Comparison of ENCODE assay signal across 8 cellular contexts in the genomic region with DNA sequence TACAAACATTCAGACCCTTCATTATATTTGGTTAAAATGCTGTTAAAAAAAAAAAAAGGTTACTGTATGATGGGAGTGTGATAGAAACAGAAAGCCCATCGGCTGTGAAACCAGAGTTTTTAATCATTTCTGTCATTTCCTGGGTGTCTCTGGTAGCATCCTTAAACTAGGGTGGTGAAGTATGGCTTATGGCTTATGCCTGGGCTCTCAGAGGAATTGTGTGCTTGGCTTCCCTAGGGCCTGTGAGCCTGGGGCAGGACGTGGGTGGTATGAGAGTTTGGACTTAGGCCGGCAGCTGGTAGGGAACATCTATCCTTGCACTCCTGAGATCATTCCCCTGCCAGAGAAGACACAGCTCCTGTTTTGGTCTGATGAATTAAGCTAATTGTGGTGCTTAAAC. TPM values are rescaled to one million over a fixed set of nuclear protein-coding genes. Genes with fewer than 3 reads are reported as not detected.
A peak's percentile ranks its signal among the peaks of the same experiment; 100 is the strongest.
DNase-seq lines count a peak whose midpoint lies in the region; ATAC-seq and TF ChIP-seq lines count a peak whose summit lies in the region.

No MANE protein-coding gene starts in this region.

- H3K4me1 ChIP-seq in esophagus muscularis mucosa (peaks cover 4 to 47% (median 39%) of the 10 kb centered on the region in 4 donors), gastrocnemius medialis (peaks cover 12 to 22% of the 10 kb centered on the region in 2 donors), mucosa of descending colon (ENCODE audit: low read depth) (no peaks in the 10 kb centered on the region)

- peaks cover 0 to 46% (median 24%) of the 10 kb centered on the region in 4 donors for H3K36me3 ChIP-seq in esophagus muscularis mucosa
- peaks cover 0 to 19% of the 10 kb centered on the region in 2 donors for H3K36me3 ChIP-seq in gastrocnemius medialis
- no peaks in the 10 kb centered on the region for H3K36me3 ChIP-seq in mucosa of descending colon (ENCODE audit: low read depth)

- TF ChIP-seq EP300 in esophagus muscularis mucosa (IDR thresholded peaks at IDR 0.05): no peak

- DNase-seq in esophagus muscularis mucosa (ENCODE audit: extremely low spot score): no peak
- no peak for DNase-seq in gastrocnemius medialis
- DNase-seq in SIG-M5 (lab: John Stamatoyannopoulos, UW): no peak
- no peak for DNase-seq in NCI-H2029 treated with DMSO at 0.1 percent for 48 hours (lab: John Stamatoyannopoulos, UW)
- DNase-seq in mucosa of descending colon: no peak

- intact Hi-C loops in esophagus muscularis mucosa (cut with DNase I): loop anchor here (5.0 kb wide), 1 partner anchor 43 kb away; no protein-coding TSS in a partner anchor
- intact Hi-C loops in gastrocnemius medialis (cut with DNase I; ENCODE audit: low total_unique reads): loop anchor here (1.0 to 5.0 kb wide), 2 partner anchors 51 to 132 kb away; no protein-coding TSS in a partner anchor
- intact Hi-C loops in mucosa of descending colon (cut with DNase I, micrococcal nuclease): no loop called here

- TF ChIP-seq CTCF in esophagus muscularis mucosa (IDR thresholded peaks at IDR 0.05) (no peak), gastrocnemius medialis (IDR thresholded peaks at IDR 0.05 in 4 of 5, conservative IDR thresholded peaks at IDR 0.05 in 1 of 5) (no peak), mucosa of descending colon (IDR thresholded peaks at IDR 0.05) (no peak)

- H3K27me3 ChIP-seq in esophagus muscularis mucosa: no peaks in the 10 kb centered on the region
- no peaks in the 10 kb centered on the region for H3K27me3 ChIP-seq in gastrocnemius medialis

- in situ Hi-C loops in gastrocnemius medialis (cut with MboI; ENCODE audit: low sequenced_read_pairs in 4 of 4): loop anchor here in 1 of 4 donors (10.0 kb wide), 1 partner anchor 120 kb away; no protein-coding TSS in a partner anchor

- H3K9me3 ChIP-seq in esophagus muscularis mucosa (no peaks in the 10 kb centered on the region), gastrocnemius medialis (no peaks in the 10 kb centered on the region), mucosa of descending colon (no peaks in the 10 kb centered on the region)

- 77% methylated on average over 3 of the region's 3 CpGs for WGBS in esophagus muscularis mucosa

- TF ChIP-seq POLR2A in esophagus muscularis mucosa (IDR thresholded peaks at IDR 0.05; ENCODE audit: low read depth): no peak
- no peak for TF ChIP-seq POLR2A in gastrocnemius medialis (IDR thresholded peaks at IDR 0.05)

- ATAC-seq in GM18499 (IDR thresholded peaks at IDR 0.05; ENCODE audit: insufficient read depth, unreplicated experiment): peak; percentile 41
- peak; percentile 56 for ATAC-seq in GM19467 (IDR thresholded peaks at IDR 0.05; ENCODE audit: unreplicated experiment)
- ATAC-seq in HG03108 (IDR thresholded peaks at IDR 0.05; ENCODE audit: unreplicated experiment): peak; percentile 57
- no peak for ATAC-seq in gastrocnemius medialis
- no peak for ATAC-seq in mucosa of descending colon

- H3K4me3 ChIP-seq in esophagus muscularis mucosa (no peak overlapping the region), gastrocnemius medialis (no peak overlapping the region), mucosa of descending colon (no peak overlapping the region)

- peak overlapping the region; percentile 22 to 53 (median 51) for H3K27ac ChIP-seq in esophagus muscularis mucosa (replicated peaks in 1 of 4)
- H3K27ac ChIP-seq in gastrocnemius medialis: peak overlapping the region in 2 of 4 donors; percentile 16 to 67

RNA-seq across cellular contexts. Expression of a gene that starts 52.2 kb away (rescaled TPM):
- total RNA-seq in esophagus muscularis mucosa: 10 to 100 TPM; 36.0 to 70.6 (median 51.9) TPM
- 10 to 100 TPM; 13.6 to 23.7 (median 18.4) TPM for total RNA-seq in gastrocnemius medialis
- total RNA-seq in mucosa of descending colon: 10 to 100 TPM; 31.1 to 72.4 (median 39.0) TPM

Comparison
In these comparisons a context has a peak if more than half of its experiments do, and no peak if none do; other contexts are left out.
1. ATAC-seq: peak in GM18499 (single experiment), GM19467 (single experiment) and HG03108 (single experiment); none in gastrocnemius medialis (0 of 2) and mucosa of descending colon (single experiment).
2. intact Hi-C loops: an anchor here in esophagus muscularis mucosa (5.0 kb wide) and gastrocnemius medialis (1.0 to 5.0 kb wide); none called in mucosa of descending colon.